1 cellular context compared by ENCODE assay signal in the genomic region with DNA sequence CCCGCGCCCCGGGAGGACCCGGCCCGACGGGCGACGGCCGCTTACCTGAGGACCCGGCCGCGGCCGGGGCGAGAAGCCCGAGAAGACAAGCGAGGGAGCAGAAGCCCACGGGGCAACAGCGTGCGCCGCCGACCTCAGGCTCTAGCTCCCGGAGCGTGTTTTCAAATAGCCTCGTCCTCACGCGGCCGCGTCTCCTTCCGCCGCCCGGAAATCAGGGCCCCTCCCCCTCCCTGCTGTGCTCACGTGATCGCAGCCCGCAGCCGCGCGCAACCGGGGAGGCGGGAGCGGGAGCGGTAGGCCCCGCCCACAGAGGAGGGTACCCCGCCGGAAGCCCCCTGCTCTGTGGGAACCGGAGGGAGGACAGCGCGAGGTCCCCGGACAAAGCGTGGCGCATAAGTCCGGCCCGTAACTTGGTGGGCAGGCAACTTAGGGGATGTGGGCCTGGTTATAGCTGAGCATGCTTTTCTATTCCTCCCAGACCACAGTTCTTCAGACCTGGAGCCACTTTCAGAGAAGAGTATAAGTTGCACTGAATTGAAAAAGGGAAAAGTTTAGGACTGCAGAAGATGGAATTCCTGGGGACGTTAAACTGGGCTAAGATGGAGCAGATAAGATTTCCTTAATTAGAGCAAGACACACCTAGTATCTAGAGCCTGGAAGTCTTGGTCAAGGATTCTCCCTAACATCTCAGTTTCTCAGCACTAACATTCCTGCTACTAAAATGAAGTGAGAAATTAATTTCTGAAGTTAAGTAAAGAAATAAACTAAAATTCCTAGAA.
TF ChIP-seq lines count a peak whose summit lies in the region.

TSS of gene TEX10 (minus strand) at position 216 of the 779 bp plus-strand sequence. CDS start 3,579 bp downstream, outside the sequence.

TF ChIP-seq in GM12878, 131 proteins besides CTCF, POLR2A, EP300 and RAD21 (continued from another document and continues in another):
- TF ChIP-seq SREBF1 (IDR thresholded peaks at IDR 0.05; ENCODE audit: low read length) (no peak), CEBPZ (IDR thresholded peaks at IDR 0.05; ENCODE audit: low read depth, low read length) (no peak), ZNF384 (IDR thresholded peaks at IDR 0.05; ENCODE audit: borderline replicate concordance, low read depth, low read length) (no peak), RUNX3 (IDR thresholded peaks at IDR 0.05; ENCODE audit: low read length) (peak; percentile 72), HCFC1 (IDR thresholded peaks at IDR 0.05; ENCODE audit: low read length) (peak; percentile 58; the same call in 1 of the 2 replicates), ZBTB40 (IDR thresholded peaks at IDR 0.05; ENCODE audit: borderline replicate concordance) (peak; percentile 76), SKIL (IDR thresholded peaks at IDR 0.05; ENCODE audit: low read depth, poor library complexity, severe bottlenecking) (no peak), YBX1 (IDR thresholded peaks at IDR 0.05) (no peak), MXI1 (IDR thresholded peaks at IDR 0.05; ENCODE audit: low read depth, low read length) (peak; percentile 81), DPF2 (IDR thresholded peaks at IDR 0.05) (no peak), SMAD1 (IDR thresholded peaks at IDR 0.05; ENCODE audit: low read depth, partially characterized antibody) (no peak), POU2F2 (IDR thresholded peaks at IDR 0.05; ENCODE audit: borderline replicate concordance, low read depth, low read length) (peak; percentile 38; the same call in 1 of the 3 replicates), SMARCA5 (IDR thresholded peaks at IDR 0.05) (peak; percentile 20; the same call in 1 of the 2 replicates), ZSCAN29 (IDR thresholded peaks at IDR 0.05) (no peak), IKZF1 (conservative IDR thresholded peaks at IDR 0.05) (peak; percentile 78), SIX5 (IDR thresholded peaks at IDR 0.05; ENCODE audit: low read depth, low read length, severe bottlenecking) (peak; percentile 16), NFYA (IDR thresholded peaks at IDR 0.05; ENCODE audit: borderline replicate concordance, low read depth, low read length) (no peak), STAT1 (conservative IDR thresholded peaks at IDR 0.05) (no peak), ESRRA (IDR thresholded peaks at IDR 0.05; ENCODE audit: low read length) (0 out of 2 replicates have a peak, but pooled peaks have one; percentile 10), SUZ12 (IDR thresholded peaks at IDR 0.05; ENCODE audit: unreplicated experiment) (no peak), JUND (IDR thresholded peaks at IDR 0.05; ENCODE audit: low read depth, low read length) (no peak), SREBF2 (IDR thresholded peaks at IDR 0.05; ENCODE audit: low read length) (no peak), NBN (IDR thresholded peaks at IDR 0.05) (peak; percentile 70), MTA2 (IDR thresholded peaks at IDR 0.05; ENCODE audit: low read depth) (no peak), GABPA (IDR thresholded peaks at IDR 0.05; ENCODE audit: low read depth) (peak; percentile 80), ZNF207 (IDR thresholded peaks at IDR 0.05; ENCODE audit: borderline replicate concordance) (no peak), KLF5 (IDR thresholded peaks at IDR 0.05; ENCODE audit: partially characterized antibody) (peak; percentile 46), HDAC6 (IDR thresholded peaks at IDR 0.05; ENCODE audit: unreplicated experiment) (no peak), CREB1 (IDR thresholded peaks at IDR 0.05; ENCODE audit: low read depth) (peak; percentile 80), SUPT20H (IDR thresholded peaks at IDR 0.05; ENCODE audit: borderline replicate concordance, control insufficient read depth, low read depth, low read length) (no peak), ELK1 (IDR thresholded peaks at IDR 0.05; ENCODE audit: low read depth, low read length) (peak; percentile 86), SMC3 (IDR thresholded peaks at IDR 0.05; ENCODE audit: borderline replicate concordance, low read length) (no peak), TCF12 (IDR thresholded peaks at IDR 0.05; ENCODE audit: low read depth, low read length) (peak; percentile 34; the same call in 1 of the 2 replicates), ASH2L (IDR thresholded peaks at IDR 0.05; ENCODE audit: borderline replicate concordance, low read depth) (0 out of 2 replicates have a peak, but pooled peaks have one; percentile 38), RELA (IDR thresholded peaks at IDR 0.05; ENCODE audit: borderline replicate concordance, partially characterized antibody) (peak; percentile 52), RB1 (IDR thresholded peaks at IDR 0.05; ENCODE audit: borderline replicate concordance) (peak; percentile 90), NR2C1 (IDR thresholded peaks at IDR 0.05) (no peak), IKZF2 (IDR thresholded peaks at IDR 0.05) (0 out of 4 replicates have a peak, but pooled peaks have one; percentile 7 to 31), PAX8 (IDR thresholded peaks at IDR 0.05) (no peak), HDAC2 (IDR thresholded peaks at IDR 0.05) (no peak), TAF1 (IDR thresholded peaks at IDR 0.05; ENCODE audit: borderline replicate concordance, low read depth, low read length) (peak; percentile 86; the same call in 1 of the 2 replicates), CBX3 (IDR thresholded peaks at IDR 0.05; ENCODE audit: borderline replicate concordance, low read depth) (no peak), HDGF (IDR thresholded peaks at IDR 0.05) (peak; percentile 83)
- TF ChIP-seq, protein P1, sequence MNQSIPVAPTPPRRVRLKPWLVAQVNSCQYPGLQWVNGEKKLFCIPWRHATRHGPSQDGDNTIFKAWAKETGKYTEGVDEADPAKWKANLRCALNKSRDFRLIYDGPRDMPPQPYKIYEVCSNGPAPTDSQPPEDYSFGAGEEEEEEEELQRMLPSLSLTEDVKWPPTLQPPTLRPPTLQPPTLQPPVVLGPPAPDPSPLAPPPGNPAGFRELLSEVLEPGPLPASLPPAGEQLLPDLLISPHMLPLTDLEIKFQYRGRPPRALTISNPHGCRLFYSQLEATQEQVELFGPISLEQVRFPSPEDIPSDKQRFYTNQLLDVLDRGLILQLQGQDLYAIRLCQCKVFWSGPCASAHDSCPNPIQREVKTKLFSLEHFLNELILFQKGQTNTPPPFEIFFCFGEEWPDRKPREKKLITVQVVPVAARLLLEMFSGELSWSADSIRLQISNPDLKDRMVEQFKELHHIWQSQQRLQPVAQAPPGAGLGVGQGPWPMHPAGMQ (IDR thresholded peaks at IDR 0.05; ENCODE audit: borderline replicate concordance) = no peak
- TF ChIP-seq, protein P2, sequence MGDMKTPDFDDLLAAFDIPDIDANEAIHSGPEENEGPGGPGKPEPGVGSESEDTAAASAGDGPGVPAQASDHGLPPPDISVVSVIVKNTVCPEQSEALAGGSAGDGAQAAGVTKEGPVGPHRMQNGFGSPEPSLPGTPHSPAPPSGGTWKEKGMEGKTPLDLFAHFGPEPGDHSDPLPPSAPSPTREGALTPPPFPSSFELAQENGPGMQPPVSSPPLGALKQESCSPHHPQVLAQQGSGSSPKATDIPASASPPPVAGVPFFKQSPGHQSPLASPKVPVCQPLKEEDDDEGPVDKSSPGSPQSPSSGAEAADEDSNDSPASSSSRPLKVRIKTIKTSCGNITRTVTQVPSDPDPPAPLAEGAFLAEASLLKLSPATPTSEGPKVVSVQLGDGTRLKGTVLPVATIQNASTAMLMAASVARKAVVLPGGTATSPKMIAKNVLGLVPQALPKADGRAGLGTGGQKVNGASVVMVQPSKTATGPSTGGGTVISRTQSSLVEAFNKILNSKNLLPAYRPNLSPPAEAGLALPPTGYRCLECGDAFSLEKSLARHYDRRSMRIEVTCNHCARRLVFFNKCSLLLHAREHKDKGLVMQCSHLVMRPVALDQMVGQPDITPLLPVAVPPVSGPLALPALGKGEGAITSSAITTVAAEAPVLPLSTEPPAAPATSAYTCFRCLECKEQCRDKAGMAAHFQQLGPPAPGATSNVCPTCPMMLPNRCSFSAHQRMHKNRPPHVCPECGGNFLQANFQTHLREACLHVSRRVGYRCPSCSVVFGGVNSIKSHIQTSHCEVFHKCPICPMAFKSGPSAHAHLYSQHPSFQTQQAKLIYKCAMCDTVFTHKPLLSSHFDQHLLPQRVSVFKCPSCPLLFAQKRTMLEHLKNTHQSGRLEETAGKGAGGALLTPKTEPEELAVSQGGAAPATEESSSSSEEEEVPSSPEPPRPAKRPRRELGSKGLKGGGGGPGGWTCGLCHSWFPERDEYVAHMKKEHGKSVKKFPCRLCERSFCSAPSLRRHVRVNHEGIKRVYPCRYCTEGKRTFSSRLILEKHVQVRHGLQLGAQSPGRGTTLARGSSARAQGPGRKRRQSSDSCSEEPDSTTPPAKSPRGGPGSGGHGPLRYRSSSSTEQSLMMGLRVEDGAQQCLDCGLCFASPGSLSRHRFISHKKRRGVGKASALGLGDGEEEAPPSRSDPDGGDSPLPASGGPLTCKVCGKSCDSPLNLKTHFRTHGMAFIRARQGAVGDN (IDR thresholded peaks at IDR 0.05) = peak; percentile 76; the same call in 1 of the 2 replicates
- TF ChIP-seq, protein P3, sequence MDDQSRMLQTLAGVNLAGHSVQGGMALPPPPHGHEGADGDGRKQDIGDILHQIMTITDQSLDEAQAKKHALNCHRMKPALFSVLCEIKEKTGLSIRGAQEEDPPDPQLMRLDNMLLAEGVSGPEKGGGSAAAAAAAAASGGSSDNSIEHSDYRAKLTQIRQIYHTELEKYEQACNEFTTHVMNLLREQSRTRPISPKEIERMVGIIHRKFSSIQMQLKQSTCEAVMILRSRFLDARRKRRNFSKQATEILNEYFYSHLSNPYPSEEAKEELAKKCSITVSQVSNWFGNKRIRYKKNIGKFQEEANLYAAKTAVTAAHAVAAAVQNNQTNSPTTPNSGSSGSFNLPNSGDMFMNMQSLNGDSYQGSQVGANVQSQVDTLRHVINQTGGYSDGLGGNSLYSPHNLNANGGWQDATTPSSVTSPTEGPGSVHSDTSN (IDR thresholded peaks at IDR 0.05; ENCODE audit: insufficient replicate concordance, low read depth, low read length) = no peak
